In the genomic region with DNA sequence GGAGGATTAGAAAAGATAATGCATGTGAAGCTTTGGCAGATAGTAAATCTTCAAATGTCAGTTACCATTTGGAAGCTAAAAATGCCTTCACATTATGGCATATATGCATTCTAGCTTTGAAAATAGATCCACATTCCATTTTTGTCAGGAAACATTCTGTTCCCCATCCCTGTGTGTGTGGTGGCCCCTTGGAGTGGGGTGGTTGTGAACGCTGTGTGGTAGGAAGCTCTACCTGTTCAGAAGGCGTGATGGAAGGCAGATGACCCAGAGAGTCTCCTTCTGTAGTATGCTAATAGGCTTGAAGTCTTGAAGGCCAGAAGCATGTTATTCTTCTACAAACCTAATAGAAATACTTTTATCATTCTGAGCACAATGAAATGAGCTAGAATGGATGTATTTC, we compare ENCODE assay signal across 38 cellular contexts.
"Had no signal": no experiment of that assay in that cellular context is flagged by ENCODE, and none has a peak within 500 bp of the region (broad histone marks: within the 10 kb centered on the region; RNA-seq: fewer than 3 reads in every experiment).

No MANE protein-coding gene starts in this region.

- H3K27me3 ChIP-seq: adrenal gland, ascending aorta, body of pancreas, brain microvascular endothelial cell, breast epithelium, cardiac muscle cell had no signal

- H3K4me1 ChIP-seq: adrenal gland, breast epithelium had no signal

- H3K36me3 ChIP-seq: adrenal gland, ascending aorta, brain microvascular endothelial cell, breast epithelium, cardiac muscle cell had no signal

- H3K9me3 ChIP-seq: adrenal gland, ascending aorta, body of pancreas, breast epithelium had no signal

- H3K4me3 Mint-ChIP-seq: activated naive CD4-positive, alpha-beta T cell treated with anti-CD3 and anti-CD28 coated beads for 36 hours; activated naive CD4-positive, alpha-beta T cell treated with anti-CD3 and anti-CD28 coated beads, Interleukin-2, amount 10 ng/mL, durations not matched to agents 7 days and 5 days; activated naive CD4-positive, alpha-beta T cell treated with anti-CD3 and anti-CD28 coated beads, Interleukin-2, amount 50 U/mL, for 24 hours; activated naive CD8-positive, alpha-beta T cell; activated naive CD8-positive, alpha-beta T cell treated with anti-CD3 and anti-CD28 coated beads for 36 hours; activated naive CD8-positive, alpha-beta T cell treated with anti-CD3 and anti-CD28 coated beads, Interleukin-2, amount 10 ng/mL, durations not matched to agents 7 days and 5 days; activated naive CD8-positive, alpha-beta T cell treated with anti-CD3 and anti-CD28 coated beads, Interleukin-2, amount 50 U/mL, for 24 hours; activated T-cell treated with anti-CD3 and anti-CD28 coated beads, Interleukin-2, amount 50 U/mL, for 24 hours; activated T-cell treated with anti-CD3 and anti-CD28 coated beads, Interleukin-2, amount 50 U/mL, for 4 hours; activated T-cell treated with anti-CD3 and anti-CD28 coated beads, Interleukin-2, amount 50 U/mL, for 72 hours; activated T-helper 1 cell treated with anti-CD3 and anti-CD28 coated beads, Interleukin-12 subunit alpha, Interleukin-12 subunit beta, Interleukin-2, Interleukin-4 antibody, amounts not matched to agents 30 ng/mL and 10 ng/mL and 1 ng/mL, durations not matched to agents 14 hours and 24 hours and 36 hours; activated T-helper 17 cell treated with anti-CD3 and anti-CD28 coated beads, Interleukin-2, amount 50 U/mL, for 72 hours; brain; central memory CD8-positive, alpha-beta T cell had no signal

- ATAC-seq: activated naive CD4-positive, alpha-beta T cell treated with anti-CD3 and anti-CD28 coated beads, Interleukin-2, amount 50 U/mL, for 72 hours; activated naive CD8-positive, alpha-beta T cell treated with anti-CD3 and anti-CD28 coated beads, Interleukin-2, amount 50 U/mL, for 24 hours; activated T-cell treated with anti-CD3 and anti-CD28 coated beads, Interleukin-2, amount 50 U/mL, for 4 hours; activated T-cell treated with anti-CD3 and anti-CD28 coated beads, Interleukin-2, amount 50 U/mL, for 72 hours; activated T-helper 17 cell treated with anti-CD3 and anti-CD28 coated beads, Interleukin-2, amount 50 U/mL, for 72 hours; body of pancreas had no signal

- H3K9me3 Mint-ChIP-seq: activated naive CD4-positive, alpha-beta T cell treated with anti-CD3 and anti-CD28 coated beads for 36 hours; activated naive CD4-positive, alpha-beta T cell treated with anti-CD3 and anti-CD28 coated beads, Interleukin-2, amount 10 ng/mL, durations not matched to agents 7 days and 5 days; activated naive CD4-positive, alpha-beta T cell treated with anti-CD3 and anti-CD28 coated beads, Interleukin-2, amount 50 U/mL, for 24 hours; activated naive CD8-positive, alpha-beta T cell treated with anti-CD3 and anti-CD28 coated beads for 36 hours; activated naive CD8-positive, alpha-beta T cell treated with anti-CD3 and anti-CD28 coated beads, Interleukin-2, amount 10 ng/mL, durations not matched to agents 7 days and 5 days; activated naive CD8-positive, alpha-beta T cell treated with anti-CD3 and anti-CD28 coated beads, Interleukin-2, amount 50 U/mL, for 24 hours; activated T-cell treated with anti-CD3 and anti-CD28 coated beads, Interleukin-2, amount 50 U/mL, for 24 hours; activated T-cell treated with anti-CD3 and anti-CD28 coated beads, Interleukin-2, amount 50 U/mL, for 4 hours; activated T-cell treated with anti-CD3 and anti-CD28 coated beads, Interleukin-2, amount 50 U/mL, for 72 hours; activated T-helper 1 cell treated with anti-CD3 and anti-CD28 coated beads, Interleukin-12 subunit alpha, Interleukin-12 subunit beta, Interleukin-2, Interleukin-4 antibody, amounts not matched to agents 30 ng/mL and 10 ng/mL and 1 ng/mL, durations not matched to agents 14 hours and 24 hours and 36 hours; activated T-helper 2 cell treated with anti-CD3 and anti-CD28 coated beads, Interferon-gamma antibody, Interleukin-2, Interleukin-4, amounts not matched to agents 10 μg/mL and 5 μg/mL and 100 μg/mL, durations not matched to agents 14 hours and 24 hours and 36 hours; central memory CD8-positive, alpha-beta T cell had no signal

- H3K27ac Mint-ChIP-seq: activated naive CD4-positive, alpha-beta T cell treated with anti-CD3 and anti-CD28 coated beads for 36 hours; activated naive CD4-positive, alpha-beta T cell treated with anti-CD3 and anti-CD28 coated beads, Interleukin-2, amount 10 ng/mL, durations not matched to agents 7 days and 5 days; activated naive CD4-positive, alpha-beta T cell treated with anti-CD3 and anti-CD28 coated beads, Interleukin-2, amount 50 U/mL, for 24 hours; activated naive CD4-positive, alpha-beta T cell treated with anti-CD3 and anti-CD28 coated beads, Interleukin-2, amount 50 U/mL, for 72 hours; activated naive CD8-positive, alpha-beta T cell; activated naive CD8-positive, alpha-beta T cell treated with anti-CD3 and anti-CD28 coated beads for 36 hours; activated naive CD8-positive, alpha-beta T cell treated with anti-CD3 and anti-CD28 coated beads, Interleukin-2, amount 10 ng/mL, durations not matched to agents 7 days and 5 days; activated naive CD8-positive, alpha-beta T cell treated with anti-CD3 and anti-CD28 coated beads, Interleukin-2, amount 50 U/mL, for 24 hours; activated T-cell treated with anti-CD3 and anti-CD28 coated beads, Interleukin-2, amount 50 U/mL, for 24 hours; activated T-cell treated with anti-CD3 and anti-CD28 coated beads, Interleukin-2, amount 50 U/mL, for 72 hours; activated T-helper 1 cell treated with anti-CD3 and anti-CD28 coated beads, Interleukin-12 subunit alpha, Interleukin-12 subunit beta, Interleukin-2, Interleukin-4 antibody, amounts not matched to agents 30 ng/mL and 10 ng/mL and 1 ng/mL, durations not matched to agents 14 hours and 24 hours and 36 hours; activated T-helper 17 cell treated with anti-CD3 and anti-CD28 coated beads, Interleukin-2, amount 50 U/mL, for 72 hours; activated T-helper 2 cell treated with anti-CD3 and anti-CD28 coated beads, Interferon-gamma antibody, Interleukin-2, Interleukin-4, amounts not matched to agents 10 μg/mL and 5 μg/mL and 100 μg/mL, durations not matched to agents 14 hours and 24 hours and 36 hours had no signal

- H3K36me3 Mint-ChIP-seq: activated naive CD4-positive, alpha-beta T cell treated with anti-CD3 and anti-CD28 coated beads, Interleukin-2, amount 10 ng/mL, durations not matched to agents 7 days and 5 days; activated naive CD4-positive, alpha-beta T cell treated with anti-CD3 and anti-CD28 coated beads, Interleukin-2, amount 50 U/mL, for 24 hours; activated naive CD4-positive, alpha-beta T cell treated with anti-CD3 and anti-CD28 coated beads, Interleukin-2, amount 50 U/mL, for 72 hours; activated naive CD8-positive, alpha-beta T cell; activated naive CD8-positive, alpha-beta T cell treated with anti-CD3 and anti-CD28 coated beads for 36 hours; activated naive CD8-positive, alpha-beta T cell treated with anti-CD3 and anti-CD28 coated beads, Interleukin-2, amount 10 ng/mL, durations not matched to agents 7 days and 5 days; brain had no signal

- DNase-seq: activated effector memory CD4-positive, alpha-beta T cell treated with anti-CD3 and anti-CD28 coated beads, Interleukin-2, amount 50 U/mL, for 16 hours; activated effector memory CD4-positive, alpha-beta T cell treated with Interleukin-2 at 50 U/mL for 16 hours; activated gamma-delta T cell; activated gamma-delta T cell treated with Interleukin-2 at 50 U/mL for 16 hours; activated naive CD4-positive, alpha-beta T cell; activated naive CD4-positive, alpha-beta T cell treated with anti-CD3 and anti-CD28 coated beads for 36 hours; activated naive CD4-positive, alpha-beta T cell treated with anti-CD3 and anti-CD28 coated beads, Interleukin-2, amount 10 ng/mL, durations not matched to agents 7 days and 5 days; activated naive CD4-positive, alpha-beta T cell treated with anti-CD3 and anti-CD28 coated beads, Interleukin-2, amount 50 U/mL, for 16 hours; activated naive CD4-positive, alpha-beta T cell treated with Interleukin-2 at 50 U/mL for 16 hours; activated naive CD8-positive, alpha-beta T cell treated with anti-CD3 and anti-CD28 coated beads for 36 hours; activated naive CD8-positive, alpha-beta T cell treated with anti-CD3 and anti-CD28 coated beads, Interleukin-2, amount 10 ng/mL, durations not matched to agents 7 days and 5 days; activated naive CD8-positive, alpha-beta T cell treated with anti-CD3 and anti-CD28 coated beads, Interleukin-2, amount 50 U/mL, for 24 hours; activated T-cell treated with anti-CD3 and anti-CD28 coated beads, Interleukin-2, amount 50 U/mL, for 1 hour; activated T-cell treated with anti-CD3 and anti-CD28 coated beads, Interleukin-2, amount 50 U/mL, for 24 hours; activated T-cell treated with anti-CD3 and anti-CD28 coated beads, Interleukin-2, amount 50 U/mL, for 4 hours; activated T-cell treated with anti-CD3 and anti-CD28 coated beads, Interleukin-2, amount 50 U/mL, for 48 hours; activated T-cell treated with anti-CD3 and anti-CD28 coated beads, Interleukin-2, amount 50 U/mL, for 72 hours; adrenal gland; amniotic stem cell; amygdala; anterior cingulate cortex; aorta; body of pancreas; brain microvascular endothelial cell; caudate nucleus; central memory CD4-positive, alpha-beta T cell; cerebellar nuclear complex had no signal

- H3K4me3 ChIP-seq: adrenal gland, ascending aorta, body of pancreas, breast epithelium, cardiac muscle cell had no signal

- H3K27ac ChIP-seq: adrenal gland, ascending aorta, body of pancreas, brain microvascular endothelial cell, breast epithelium, cardiac muscle cell had no signal

- H3K4me1 Mint-ChIP-seq: activated naive CD4-positive, alpha-beta T cell treated with anti-CD3 and anti-CD28 coated beads, Interleukin-2, amount 10 ng/mL, durations not matched to agents 7 days and 5 days; activated naive CD4-positive, alpha-beta T cell treated with anti-CD3 and anti-CD28 coated beads, Interleukin-2, amount 50 U/mL, for 24 hours; activated naive CD8-positive, alpha-beta T cell treated with anti-CD3 and anti-CD28 coated beads for 36 hours; activated naive CD8-positive, alpha-beta T cell treated with anti-CD3 and anti-CD28 coated beads, Interleukin-2, amount 10 ng/mL, durations not matched to agents 7 days and 5 days; activated naive CD8-positive, alpha-beta T cell treated with anti-CD3 and anti-CD28 coated beads, Interleukin-2, amount 50 U/mL, for 24 hours; activated T-helper 17 cell treated with anti-CD3 and anti-CD28 coated beads, Interleukin-2, amount 50 U/mL, for 72 hours; central memory CD8-positive, alpha-beta T cell had no signal

- H3K27me3 Mint-ChIP-seq: activated naive CD4-positive, alpha-beta T cell treated with anti-CD3 and anti-CD28 coated beads, Interleukin-2, amount 10 ng/mL, durations not matched to agents 7 days and 5 days; activated naive CD8-positive, alpha-beta T cell treated with anti-CD3 and anti-CD28 coated beads for 36 hours; activated naive CD8-positive, alpha-beta T cell treated with anti-CD3 and anti-CD28 coated beads, Interleukin-2, amount 50 U/mL, for 24 hours; brain had no signal
